In the genomic region with DNA sequence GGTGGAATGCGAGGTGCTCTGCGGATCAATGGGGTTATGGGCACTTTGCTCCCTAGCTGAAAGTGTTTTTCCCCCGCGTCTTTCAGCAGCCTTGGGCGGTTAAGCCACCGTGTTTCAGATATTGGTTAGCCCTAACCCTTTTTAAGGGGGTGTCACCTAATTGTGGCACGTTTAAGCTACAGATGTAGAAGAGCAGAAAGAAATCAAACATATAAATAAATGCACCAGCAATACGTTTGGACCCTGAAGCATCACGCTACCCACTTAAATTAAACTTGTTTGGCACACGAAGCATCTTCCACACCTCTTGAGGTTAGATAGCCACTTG, we compare ENCODE assay signal across 8 cellular contexts. TPM values are rescaled to one million over a fixed set of nuclear protein-coding genes. Genes with fewer than 3 reads are reported as not detected.
DNase-seq lines count a peak whose midpoint lies in the region; ATAC-seq and TF ChIP-seq lines count a peak whose summit lies in the region.

No MANE protein-coding gene starts in this region.

- H3K27me3 Mint-ChIP-seq in CD4-positive, alpha-beta memory T cell = peaks cover 4 to 6% of the 10 kb centered on the region in 2 donors

- no peaks in the 10 kb centered on the region for H3K9me3 ChIP-seq in CD4-positive, alpha-beta memory T cell (ENCODE audit: control insufficient read depth in 1 of 2, low read length in 2 of 2)
- no peaks in the 10 kb centered on the region for H3K9me3 ChIP-seq in tibial artery

- TF ChIP-seq CTCF in tibial artery (IDR thresholded peaks at IDR 0.05) = no peak

- DNase-seq in CD4-positive, alpha-beta memory T cell = no peak
- DNase-seq in left lobe of liver (ENCODE audit: low spot score) (no peak), tibial artery (no peak), NCI-H128 (lab: John Stamatoyannopoulos, UW; ENCODE audit: unreplicated experiment) (no peak), ACHN (no peak)

- peak; percentile 29 for ATAC-seq in HG03095 (IDR thresholded peaks at IDR 0.05; ENCODE audit: unreplicated experiment)
- ATAC-seq in left lobe of liver = peak; percentile 77
- no peak for ATAC-seq in HG03045 (IDR thresholded peaks at IDR 0.05; ENCODE audit: unreplicated experiment)

- WGBS in adipose tissue, 3 donors = 2 to 6% (median 4%) methylated on average over 10 of the region's 10 CpGs

- H3K27ac ChIP-seq in CD4-positive, alpha-beta memory T cell (ENCODE audit: low read depth, low read length) = peak overlapping the region; percentile 84
- H3K27ac ChIP-seq in adipose tissue (ENCODE audit: low read depth, low read length) (peak overlapping the region; percentile 60), tibial artery (peak overlapping the region; percentile 92 to 96)

- in situ Hi-C loops in ACHN (cut with HindIII; ENCODE audit: low pct_ligation_motif_present, low pct_unique_long_range_greater_than_20kb, low sequenced_read_pairs) = no loop called here

- peaks cover 5 to 17% of the 10 kb centered on the region in 2 donors for H3K36me3 Mint-ChIP-seq in CD4-positive, alpha-beta memory T cell

- peak overlapping the region; percentile 88 to 98 (median 97) for H3K27ac Mint-ChIP-seq in CD4-positive, alpha-beta memory T cell

- peak overlapping the region; percentile 53 to 68 for H3K4me3 ChIP-seq in CD4-positive, alpha-beta memory T cell (ENCODE audit: low read length in 2 of 2)
- H3K4me3 ChIP-seq in tibial artery = peak overlapping the region; percentile 84

- H3K36me3 ChIP-seq in CD4-positive, alpha-beta memory T cell (ENCODE audit: insufficient read depth, low read length) = no peaks in the 10 kb centered on the region
- peaks cover 0 to 12% (median 8%) of the 10 kb centered on the region in 3 donors for H3K36me3 ChIP-seq in tibial artery

- H3K9me3 Mint-ChIP-seq in CD4-positive, alpha-beta memory T cell = no peaks in the 10 kb centered on the region

- CTCF ChIA-PET in CD4-positive, alpha-beta memory T cell (lab: Charles Lee; ENCODE audit: partially characterized antibody) = interaction anchor here (0.7 to 5.7 kb wide), 6 partner anchors 9 to 179 kb away, joined by 3 to 77 read pairs (median 3); partner anchors contain the start of gene MCC

- peaks cover 25 to 49% (median 34%) of the 10 kb centered on the region in 4 donors for H3K4me1 Mint-ChIP-seq in CD4-positive, alpha-beta memory T cell

- H3K27me3 ChIP-seq in CD4-positive, alpha-beta memory T cell (ENCODE audit: insufficient read depth, low read length) = no peaks in the 10 kb centered on the region
- H3K27me3 ChIP-seq in tibial artery = no peaks in the 10 kb centered on the region

- H3K4me1 ChIP-seq in CD4-positive, alpha-beta memory T cell (ENCODE audit: insufficient read depth, low read length) = peaks cover 32% of the 10 kb centered on the region
- H3K4me1 ChIP-seq in tibial artery = peaks cover 0 to 30% (median 3%) of the 10 kb centered on the region in 4 donors

- POLR2A ChIA-PET in CD4-positive, alpha-beta memory T cell (lab: Charles Lee; ENCODE audit: partially characterized antibody) = interaction anchor here (0.5 to 3.8 kb wide), 9 partner anchors 10 to 538 kb away, joined by 3 to 31 read pairs (median 3); partner anchors contain the start of gene DCP2

- intact Hi-C loops in CD4-positive, alpha-beta memory T cell (cut with micrococcal nuclease) = loop anchor here (1.0 to 10.0 kb wide), 5 partner anchors 8 to 1999 kb away; partner anchors contain the start of genes DCP2, REEP5 and STARD4
- intact Hi-C loops in tibial artery (cut with DNase I; ENCODE audit: low total_unique reads) = no loop called here

- peak overlapping the region; percentile 93 to 97 (median 96) for H3K4me3 Mint-ChIP-seq in CD4-positive, alpha-beta memory T cell

RNA-seq across cellular contexts. Expression of gene YTHDC2, which starts 0.7 kb away (rescaled TPM):
- 10 to 100 TPM; 42.8 to 46.4 TPM for total RNA-seq in CD4-positive, alpha-beta memory T cell
- 10 to 100 TPM in 1 of 2 donors, 1 to 10 TPM in 1; 7.7 to 12.1 TPM for polyA plus RNA-seq in CD4-positive, alpha-beta memory T cell
- polyA plus RNA-seq in adipose tissue = 1 to 10 TPM; 5.0 to 8.8 (median 7.0) TPM
- 12.5 TPM for total RNA-seq in left lobe of liver

RNA-seq across cellular contexts. Expression of gene MCC, which starts 26.0 kb away (rescaled TPM):
- 10 to 100 TPM; 11.2 to 12.1 TPM for total RNA-seq in CD4-positive, alpha-beta memory T cell
- 1 to 10 TPM in 1 of 2 donors, under 1 TPM in 1; 0.92 to 4.2 TPM for polyA plus RNA-seq in CD4-positive, alpha-beta memory T cell
- 1 to 10 TPM; 2.2 to 8.0 (median 8.0) TPM for polyA plus RNA-seq in adipose tissue
- total RNA-seq in left lobe of liver = 36.3 TPM
